ENCODE assay signal across 8 cellular contexts in genomic region chr15:40695469-40695910, GRCh38. TPM values are rescaled to one million over a fixed set of nuclear protein-coding genes. Genes with fewer than 3 reads are reported as not detected.
DNase-seq lines count a peak whose midpoint lies in the region; ATAC-seq, FAIRE-seq and TF ChIP-seq lines count a peak whose summit lies in the region.

No MANE protein-coding gene starts in this region.

- H3K27me3 ChIP-seq in PC-9 (ENCODE audit: insufficient read depth, low read depth) (no peaks in the 10 kb centered on the region), endothelial cell of umbilical vein (ENCODE audit: control insufficient read depth in 2 of 2, insufficient read depth in 2 of 2, low read length in 2 of 2) (no peaks in the 10 kb centered on the region)

- H3K4me3 Mint-ChIP-seq in naive thymus-derived CD8-positive, alpha-beta T cell = peak overlapping the region; percentile 94 to 100 (median 99)

- peak; percentile 56 for FAIRE-seq in endothelial cell of umbilical vein (lab: Jason Lieb, UNC)

- H3K4me1 Mint-ChIP-seq in naive thymus-derived CD8-positive, alpha-beta T cell = peaks cover 12 to 31% (median 26%) of the 10 kb centered on the region in 4 donors

- in situ Hi-C loops in GM13977 (cut with MboI; ENCODE audit: low pct_unique_long_range_greater_than_20kb, low sequenced_read_pairs, unreplicated experiment) = no loop called here

- H3K9me3 Mint-ChIP-seq in naive thymus-derived CD8-positive, alpha-beta T cell = no peaks in the 10 kb centered on the region

- TF ChIP-seq CTCF in GM13977 (IDR thresholded peaks at IDR 0.05; ENCODE audit: extremely low read depth, insufficient read depth, missing control alignments) = no peak
- no peak for TF ChIP-seq CTCF in HFF-Myc (IDR thresholded peaks at IDR 0.05; ENCODE audit: low read depth, low read length, missing control alignments)
- TF ChIP-seq CTCF in PC-9 (conservative IDR thresholded peaks at IDR 0.05) = no peak
- TF ChIP-seq CTCF in endothelial cell of umbilical vein (IDR thresholded peaks at IDR 0.05; ENCODE audit: extremely low read depth in 1 of 2, insufficient read depth in 1 of 2, low read depth in 1 of 2, low read length in 2 of 2) = no peak

- CTCF ChIA-PET in PC-9 (lab: Charles Lee) = no interaction called here
- CTCF ChIA-PET in endothelial cell of umbilical vein (lab: Charles Lee) = interaction anchor here (0.9 to 2.0 kb wide), 11 partner anchors 10 to 324 kb away, joined by 3 to 10 read pairs (median 4); partner anchors contain the start of gene VPS18

- peak overlapping the region; percentile 91 for H3K9ac ChIP-seq in endothelial cell of umbilical vein (replicated peaks; ENCODE audit: extremely low read depth, insufficient read depth, low read length)

- H3K9me3 ChIP-seq in PC-9 (ENCODE audit: insufficient read depth, low read depth) (no peaks in the 10 kb centered on the region), endothelial cell of umbilical vein (replicated peaks; ENCODE audit: control insufficient read depth, insufficient read depth, low read length) (no peaks in the 10 kb centered on the region)

- intact Hi-C loops in PC-9 (cut with micrococcal nuclease; ENCODE audit: unreplicated experiment) = loop anchor here (2.0 kb wide), 1 partner anchor 81 kb away; no protein-coding TSS in a partner anchor
- intact Hi-C loops in endothelial cell of umbilical vein (cut with micrococcal nuclease) = loop anchor here (2.0 to 5.0 kb wide), 3 partner anchors 17 to 103 kb away; partner anchors contain the start of genes KNL1 and RMDN3

- H3K36me3 ChIP-seq in PC-9 (ENCODE audit: low read depth) = no peaks in the 10 kb centered on the region
- peaks cover 0 to 3% of the 10 kb centered on the region in 2 experiments for H3K36me3 ChIP-seq in endothelial cell of umbilical vein (ENCODE audit: control insufficient read depth in 2 of 2, extremely low read depth in 1 of 2, insufficient read depth in 2 of 2, low read length in 2 of 2)

- H3K4me1 ChIP-seq in PC-9 (replicated peaks; ENCODE audit: insufficient read depth) (peaks cover 16% of the 10 kb centered on the region), endothelial cell of umbilical vein (ENCODE audit: control insufficient read depth, extremely low read depth, insufficient read depth, low read length) (peaks cover 13% of the 10 kb centered on the region)

- H3K27ac Mint-ChIP-seq in naive thymus-derived CD8-positive, alpha-beta T cell = peak overlapping the region; percentile 75 to 99 (median 91)

- H4K20me1 ChIP-seq in PC-9 (ENCODE audit: insufficient read depth) (no peaks in the 10 kb centered on the region), endothelial cell of umbilical vein (replicated peaks; ENCODE audit: control insufficient read depth, extremely low read depth, insufficient read depth, low read length) (no peaks in the 10 kb centered on the region)

- no TSS peak for BruUV-seq in PC-9 (replicated peaks; lab: Mats Ljungman, UMichigan)
- TSS peak; percentile 30 for BruUV-seq in endothelial cell of umbilical vein (replicated peaks; lab: Mats Ljungman, UMichigan)

- POLR2A ChIA-PET in PC-9 (lab: Charles Lee; ENCODE audit: unreplicated experiment) = no interaction called here
- POLR2A ChIA-PET in endothelial cell of umbilical vein (lab: Charles Lee) = interaction anchor here (0.7 kb wide), 1 partner anchor 176 kb away, joined by 3 read pairs; no protein-coding TSS in a partner anchor
- POLR2A ChIA-PET in naive thymus-derived CD8-positive, alpha-beta T cell (lab: Charles Lee) = interaction anchor here (0.8 to 2.9 kb wide), 16 partner anchors 11 to 199 kb away, joined by 3 to 24 read pairs (median 5); partner anchors contain the start of genes C15orf62, CCDC32, DNAJC17 and GCHFR

- peak overlapping the region; percentile 77 for H3K4me2 ChIP-seq in PC-9
- H3K4me2 ChIP-seq in endothelial cell of umbilical vein (ENCODE audit: insufficient read depth, low read length) = peak overlapping the region; percentile 82

- peaks cover 3% of the 10 kb centered on the region; the same call in 1 of the 2 replicates for H3F3A ChIP-seq in PC-9 (ENCODE audit: insufficient read depth, low read depth)

- H3K9me2 ChIP-seq in PC-9 (ENCODE audit: insufficient read depth) = no peaks in the 10 kb centered on the region

- H3K4me3 ChIP-seq in HFF-Myc (replicated peaks; ENCODE audit: low read depth, low read length) (peak overlapping the region; percentile 62), PC-9 (peak overlapping the region; percentile 88), endothelial cell of umbilical vein (replicated peaks in 1 of 3; ENCODE audit: insufficient read depth in 1 of 3, low read depth in 1 of 3, low read length in 3 of 3) (peak overlapping the region; percentile 69 to 96 (median 92))

- H2AFZ ChIP-seq in PC-9 (peak overlapping the region; percentile 83), endothelial cell of umbilical vein (ENCODE audit: low read depth, low read length) (peak overlapping the region; percentile 84)

- no peak for TF ChIP-seq POLR2A in endothelial cell of umbilical vein (IDR thresholded peaks at IDR 0.05; ENCODE audit: low read depth, low read length)

- dilution Hi-C loops in endothelial cell of umbilical vein (cut with MboI; ENCODE audit: extremely low pct_ligation_motif_present, low sequenced_read_pairs) = no loop called here

- H3K79me2 ChIP-seq in PC-9 (ENCODE audit: low read depth) (peaks cover 18% of the 10 kb centered on the region), endothelial cell of umbilical vein (ENCODE audit: control insufficient read depth, insufficient read depth, low read length) (peaks cover 20% of the 10 kb centered on the region)

- peak; percentile 55 for DNase-seq in GM13977 (ENCODE audit: low spot score)
- DNase-seq in HFF-Myc (ENCODE audit: extremely low read depth, low read depth) = no peak
- no peak for DNase-seq in PC-9
- DNase-seq in endothelial cell of umbilical vein (ENCODE audit: low read depth, low spot score) = peak; percentile 43
- DNase-seq in naive thymus-derived CD8-positive, alpha-beta T cell = peak in 3 of 10 donors; percentile 8 to 23 (median 15)
- DNase-seq in SIG-M5 (lab: John Stamatoyannopoulos, UW) = no peak
- no peak for DNase-seq in RKO (ENCODE audit: low spot score)

- H3K9me1 ChIP-seq in endothelial cell of umbilical vein (replicated peaks; ENCODE audit: control insufficient read depth, extremely low read depth, insufficient read depth, low read length) = no peaks in the 10 kb centered on the region

- H3K27me3 Mint-ChIP-seq in naive thymus-derived CD8-positive, alpha-beta T cell = no peaks in the 10 kb centered on the region

- H3K36me3 Mint-ChIP-seq in naive thymus-derived CD8-positive, alpha-beta T cell = peaks cover 0 to 7% (median 3%) of the 10 kb centered on the region in 3 donors

- H3K27ac ChIP-seq in PC-9 (peak overlapping the region; percentile 78; the same call in 1 of the 2 replicates), endothelial cell of umbilical vein (ENCODE audit: insufficient read depth, low read depth, low read length) (peak overlapping the region; percentile 86)

- peak in 1 of 2 donors; percentile 6 for ATAC-seq in naive thymus-derived CD8-positive, alpha-beta T cell
- ATAC-seq in HG03378 (IDR thresholded peaks at IDR 0.05; ENCODE audit: unreplicated experiment) = no peak

TF ChIP-seq in endothelial cell of umbilical vein, 7 proteins besides CTCF, POLR2A, EP300 and RAD21:
- TF ChIP-seq MAX (IDR thresholded peaks at IDR 0.05; ENCODE audit: insufficient read depth, insufficient read length) = no peak
TF ChIP-seq in endothelial cell of umbilical vein: peak in this region for 0.

RNA-seq across cellular contexts. Expression of gene RAD51, which starts 0.5 kb away (rescaled TPM):
- total RNA-seq in PC-9 (2021) (19.8 and 22.5 TPM in 2 replicates), endothelial cell of umbilical vein (29.7 and 30.9 TPM in 2 replicates)
- 10.5 and 11.1 TPM in 2 replicates for polyA plus RNA-seq in endothelial cell of umbilical vein
- 12.7 and 16.5 TPM in 2 replicates for polyA plus RNA-seq in endothelial cell of umbilical vein (2011; cell fraction: cytosol; rRNA removed)
- 13.2 and 17.8 TPM in 2 replicates for polyA plus RNA-seq in endothelial cell of umbilical vein (2011; cell fraction: nucleus; rRNA removed)
- 10.5 and 14.3 TPM in 2 replicates for polyA plus RNA-seq in endothelial cell of umbilical vein (2012)
- 10.6 and 13.6 TPM in 2 replicates for polyA minus RNA-seq in endothelial cell of umbilical vein
- polyA minus RNA-seq in endothelial cell of umbilical vein (2011; cell fraction: cytosol; rRNA and poly(A)+ RNA removed) = 23.1 TPM
- 9.6 and 11.3 TPM in 2 replicates for polyA minus RNA-seq in endothelial cell of umbilical vein (2011; cell fraction: nucleus; rRNA and poly(A)+ RNA removed)
- 1 to 10 TPM in 1 of 2 experiments, under 1 TPM in 1; 0.69 to 1.1 TPM for total RNA-seq in naive thymus-derived CD8-positive, alpha-beta T cell
- polyA plus RNA-seq in naive thymus-derived CD8-positive, alpha-beta T cell = under 1 TPM in 1 of 3 donors, not detected in 2; 0.46 TPM

RNA-seq across cellular contexts. Expression of gene RMDN3, which starts 59.6 kb away (rescaled TPM):
- 15.7 and 19.8 TPM in 2 replicates for total RNA-seq in PC-9 (2021)
- total RNA-seq in endothelial cell of umbilical vein = 35.9 and 37.2 TPM in 2 replicates
- 17.6 and 20.1 TPM in 2 replicates for polyA plus RNA-seq in endothelial cell of umbilical vein
- polyA plus RNA-seq in endothelial cell of umbilical vein (2011; cell fraction: cytosol; rRNA removed) = 26.5 and 28.2 TPM in 2 replicates
- 37.1 and 37.7 TPM in 2 replicates for polyA plus RNA-seq in endothelial cell of umbilical vein (2011; cell fraction: nucleus; rRNA removed)
- polyA plus RNA-seq in endothelial cell of umbilical vein (2012) = 28.0 and 31.1 TPM in 2 replicates
- polyA minus RNA-seq in endothelial cell of umbilical vein = 20.7 and 20.9 TPM in 2 replicates
- polyA minus RNA-seq in endothelial cell of umbilical vein (2011; cell fraction: cytosol; rRNA and poly(A)+ RNA removed) = 34.8 TPM
- 6.7 and 7.8 TPM in 2 replicates for polyA minus RNA-seq in endothelial cell of umbilical vein (2011; cell fraction: nucleus; rRNA and poly(A)+ RNA removed)
- 10 to 100 TPM; 18.2 to 19.1 TPM for total RNA-seq in naive thymus-derived CD8-positive, alpha-beta T cell
- 10 to 100 TPM; 13.4 to 19.4 (median 16.8) TPM for polyA plus RNA-seq in naive thymus-derived CD8-positive, alpha-beta T cell

Comparison
In these comparisons a context has a peak if more than half of its experiments do, and no peak if none do; other contexts are left out.
1. DNase-seq: peak in GM13977 (single experiment) and endothelial cell of umbilical vein (single experiment); none in HFF-Myc (single experiment), PC-9 (0 of 2), SIG-M5 (single experiment) and RKO (single experiment).
2. Peak in every context shown above with its lines, with median percentiles within 50 percentile points of each other: H3K4me3 ChIP-seq.